ENCODE assay signal across 8 cellular contexts in the genomic region with DNA sequence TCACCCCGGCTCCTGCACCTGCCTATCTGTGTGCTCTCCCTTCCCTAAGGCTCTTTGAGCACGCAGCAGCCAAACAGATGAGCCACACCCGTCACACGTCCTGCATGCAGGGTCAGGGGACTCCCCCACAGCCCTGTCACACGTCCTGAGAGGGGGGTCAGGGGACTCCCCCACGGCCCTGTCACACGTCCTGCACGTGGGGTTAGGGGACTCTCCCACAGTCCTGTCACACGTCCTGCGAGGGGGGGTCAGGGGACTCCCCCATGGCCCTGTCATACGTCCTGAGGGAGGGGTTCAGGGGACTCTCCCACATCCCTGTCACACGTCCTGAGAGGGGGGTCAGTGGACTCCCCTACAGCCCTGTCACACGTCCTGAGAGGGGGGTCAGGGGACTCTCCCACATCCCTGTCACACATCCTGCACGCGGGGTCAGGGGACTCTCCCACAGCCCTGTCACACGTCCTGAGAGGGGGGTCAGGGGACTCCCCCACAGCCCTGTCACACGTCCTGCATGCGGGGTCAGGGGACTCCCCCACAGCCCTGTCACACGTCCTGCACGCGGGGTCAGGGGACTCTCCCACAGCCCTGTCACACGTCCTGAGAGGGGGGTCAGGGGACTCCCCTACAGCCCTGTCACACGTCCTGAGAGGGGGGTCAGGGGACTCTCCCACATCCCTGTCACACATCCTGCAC.
DNase-seq lines count a peak whose midpoint lies in the region; ATAC-seq lines count a peak whose summit lies in the region.
"Not testable (repeated sequence)": the region's sequence is repeated elsewhere in the genome, so short reads cannot be mapped to it uniquely, and the experiment has no call there.

No MANE protein-coding gene starts in this region.

- H3K27me3 ChIP-seq in CD8-positive, alpha-beta memory T cell (ENCODE audit: insufficient read depth, low read length, poor library complexity, severe bottlenecking), result not testable (repeated sequence)

- H3K36me3 Mint-ChIP-seq in CD8-positive, alpha-beta memory T cell; activated CD4-positive, alpha-beta memory T cell treated with anti-CD3 and anti-CD28 coated beads for 36 hours; central memory CD8-positive, alpha-beta T cell (ENCODE audit: insufficient read depth); naive thymus-derived CD8-positive, alpha-beta T cell: not testable (repeated sequence)

- not testable (repeated sequence) for H3K9me3 ChIP-seq in CD8-positive, alpha-beta memory T cell (ENCODE audit: low read length)

- ATAC-seq in central memory CD8-positive, alpha-beta T cell (replicated peaks; ENCODE audit: extremely low read depth, poor library complexity, severe bottlenecking), result peak; percentile 36
- ATAC-seq in naive thymus-derived CD8-positive, alpha-beta T cell, result peak; percentile 63 to 84

- not testable (repeated sequence) for H3K27ac ChIP-seq in CD8-positive, alpha-beta memory T cell (ENCODE audit: low read depth, low read length)

- peak in 4 of 5 donors; percentile 1 to 37 (median 12) for DNase-seq in CD8-positive, alpha-beta memory T cell
- peak; percentile 35 to 56 for DNase-seq in SHP77 (lab: John Stamatoyannopoulos, UW)
- peak; percentile 58 for DNase-seq in activated CD4-positive, alpha-beta memory T cell treated with anti-CD3 and anti-CD28 coated beads for 36 hours
- peak; percentile 81 for DNase-seq in activated effector memory CD4-positive, alpha-beta T cell treated with anti-CD3 and anti-CD28 coated beads, Interleukin-2, amount 50 U/mL, for 16 hours
- not testable (repeated sequence) for DNase-seq in central memory CD8-positive, alpha-beta T cell (ENCODE audit: low spot score in 2 of 2)
- peak in 8 of 10 donors; percentile 5 to 77 (median 29) for DNase-seq in naive thymus-derived CD8-positive, alpha-beta T cell
- DNase-seq in stimulated activated CD4-positive, alpha-beta T cell treated with anti-CD3 and anti-CD28 coated beads, Interleukin-2, amount 100 ng/mL, for 24 hours, result peak; percentile 16 to 24
- DNase-seq in stimulated activated naive CD4-positive, alpha-beta T cell treated with Interleukin-2 at 50 U/mL for 16 hours (lab: John Stamatoyannopoulos, UW), result peak; percentile 35

- H3K4me3 Mint-ChIP-seq in CD8-positive, alpha-beta memory T cell; activated CD4-positive, alpha-beta memory T cell treated with anti-CD3 and anti-CD28 coated beads for 36 hours; central memory CD8-positive, alpha-beta T cell: not testable (repeated sequence)
- peak overlapping the region in 1 of 10 donors; percentile 11 for H3K4me3 Mint-ChIP-seq in naive thymus-derived CD8-positive, alpha-beta T cell

- not testable (repeated sequence) for H3K4me1 ChIP-seq in CD8-positive, alpha-beta memory T cell (ENCODE audit: insufficient read depth, low read length)

- intact Hi-C loops in activated CD4-positive, alpha-beta memory T cell treated with anti-CD3 and anti-CD28 coated beads for 36 hours (cut with micrococcal nuclease), result not testable (repeated sequence)

- H3K4me1 Mint-ChIP-seq in CD8-positive, alpha-beta memory T cell; activated CD4-positive, alpha-beta memory T cell treated with anti-CD3 and anti-CD28 coated beads for 36 hours (ENCODE audit: low read depth); central memory CD8-positive, alpha-beta T cell: not testable (repeated sequence)
- H3K4me1 Mint-ChIP-seq in naive thymus-derived CD8-positive, alpha-beta T cell, result peaks cover 0 to 11% (median 1%) of the 10 kb centered on the region in 4 donors

- peak overlapping the region in 4 of 8 donors; percentile 40 to 77 (median 64) for H3K27ac Mint-ChIP-seq in CD8-positive, alpha-beta memory T cell
- not testable (repeated sequence) for H3K27ac Mint-ChIP-seq in activated CD4-positive, alpha-beta memory T cell treated with anti-CD3 and anti-CD28 coated beads for 36 hours
- peak overlapping the region; percentile 76 for H3K27ac Mint-ChIP-seq in central memory CD8-positive, alpha-beta T cell (ENCODE audit: low read depth)
- peak overlapping the region in 3 of 10 donors; percentile 44 to 81 (median 52) for H3K27ac Mint-ChIP-seq in naive thymus-derived CD8-positive, alpha-beta T cell

- CTCF ChIA-PET in CD8-positive, alpha-beta memory T cell (lab: Charles Lee); activated CD4-positive, alpha-beta memory T cell treated with anti-CD3 and anti-CD28 coated beads for 36 hours (lab: Charles Lee): not testable (repeated sequence)

- H3K36me3 ChIP-seq in CD8-positive, alpha-beta memory T cell (ENCODE audit: insufficient read depth, low read length), result not testable (repeated sequence)

- H3K9me3 Mint-ChIP-seq in CD8-positive, alpha-beta memory T cell, result peaks cover 0 to 12% (median 2%) of the 10 kb centered on the region in 5 donors
- peaks cover 20% of the 10 kb centered on the region for H3K9me3 Mint-ChIP-seq in activated CD4-positive, alpha-beta memory T cell treated with anti-CD3 and anti-CD28 coated beads for 36 hours
- H3K9me3 Mint-ChIP-seq in central memory CD8-positive, alpha-beta T cell, result not testable (repeated sequence)
- peaks cover 0 to 17% (median 7%) of the 10 kb centered on the region in 9 donors for H3K9me3 Mint-ChIP-seq in naive thymus-derived CD8-positive, alpha-beta T cell

- POLR2A ChIA-PET in CD8-positive, alpha-beta memory T cell (lab: Charles Lee); activated CD4-positive, alpha-beta memory T cell treated with anti-CD3 and anti-CD28 coated beads for 36 hours (lab: Charles Lee); naive thymus-derived CD8-positive, alpha-beta T cell (lab: Charles Lee): not testable (repeated sequence)

- H3K27me3 Mint-ChIP-seq in CD8-positive, alpha-beta memory T cell, result peaks cover 10 to 23% of the 10 kb centered on the region in 2 donors
- peaks cover 11% of the 10 kb centered on the region for H3K27me3 Mint-ChIP-seq in activated CD4-positive, alpha-beta memory T cell treated with anti-CD3 and anti-CD28 coated beads for 36 hours
- H3K27me3 Mint-ChIP-seq in central memory CD8-positive, alpha-beta T cell, result peaks cover 24% of the 10 kb centered on the region
- peaks cover 0 to 15% (median 7%) of the 10 kb centered on the region in 5 donors for H3K27me3 Mint-ChIP-seq in naive thymus-derived CD8-positive, alpha-beta T cell

- not testable (repeated sequence) for H3K4me3 ChIP-seq in CD8-positive, alpha-beta memory T cell (ENCODE audit: low read length)
